ENCODE assay signal across 17 cellular contexts in the genomic region with DNA sequence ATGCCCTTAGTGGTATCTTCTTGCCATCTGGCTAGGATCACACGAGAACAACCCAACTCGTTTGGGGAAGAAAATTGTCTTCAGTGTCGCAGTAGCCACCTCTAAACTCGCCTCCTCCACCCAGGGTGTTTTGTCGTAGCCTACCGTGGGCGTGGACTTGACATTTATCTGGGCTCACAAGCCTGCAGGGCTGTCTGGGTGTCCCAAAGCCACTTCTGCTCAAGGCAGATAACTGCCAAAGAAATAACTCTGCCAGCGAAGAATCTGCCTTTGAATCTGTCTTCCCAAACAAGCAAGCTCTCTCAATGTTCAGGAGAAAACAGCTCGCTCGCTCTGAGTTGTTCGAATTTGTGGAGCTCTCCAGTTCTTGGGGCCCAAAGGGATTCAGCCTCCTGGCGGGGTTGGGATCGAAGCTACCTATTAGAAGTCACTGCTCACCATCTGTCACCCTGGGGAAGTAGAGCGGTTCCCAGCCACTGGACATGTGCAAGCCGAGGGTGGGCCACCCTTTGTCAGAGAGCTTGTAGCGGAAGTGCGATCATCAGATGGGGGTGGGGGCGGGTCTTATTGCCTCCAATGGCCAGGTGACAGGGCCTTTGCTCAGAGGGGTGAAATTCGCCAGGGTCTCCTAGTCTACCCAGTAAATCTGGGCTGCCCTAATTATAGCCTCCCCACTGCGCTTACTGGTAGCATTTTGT. TPM values are rescaled to one million over a fixed set of nuclear protein-coding genes. Genes with fewer than 3 reads are reported as not detected.
A peak's percentile ranks its signal among the peaks of the same experiment; 100 is the strongest.
DNase-seq lines count a peak whose midpoint lies in the region; ATAC-seq and TF ChIP-seq lines count a peak whose summit lies in the region.
"Had no signal": no experiment of that assay in that cellular context is flagged by ENCODE, and none has a peak within 500 bp of the region (broad histone marks: within the 10 kb centered on the region; RNA-seq: fewer than 3 reads in every experiment).

No MANE protein-coding gene starts in this region.

- no peak for ATAC-seq in psoas muscle
- ATAC-seq: CD8-positive, alpha-beta T cell; mucosa of descending colon had no signal

- 70 to 77% (median 71%) methylated on average over 20 of the region's 20 CpGs for WGBS in psoas muscle, 3 donors

- TF ChIP-seq CTCF in dorsolateral prefrontal cortex (IDR thresholded peaks at IDR 0.05 in 54 of 56, conservative IDR thresholded peaks at IDR 0.05 in 2 of 56; ENCODE audit: low read depth in 1 of 56, partially characterized antibody in 56 of 56) (no peak), psoas muscle (IDR thresholded peaks at IDR 0.05) (no peak)

- H3K36me3 ChIP-seq in psoas muscle (ENCODE audit: insufficient read depth in 1 of 2, low read depth in 1 of 2), result no peaks in the 10 kb centered on the region
- H3K36me3 ChIP-seq: breast epithelium, ovary, SJSA1, transverse colon had no signal

- intact Hi-C loops in dorsolateral prefrontal cortex (cut with DNase I), result no loop called here
- intact Hi-C loops in psoas muscle (cut with DNase I), result loop anchor here (5.0 kb wide), 1 partner anchor 37 kb away; no protein-coding TSS in a partner anchor

- H3K27me3 ChIP-seq in dorsolateral prefrontal cortex (no peaks in the 10 kb centered on the region), psoas muscle (ENCODE audit: insufficient read depth in 3 of 3, low read length in 2 of 3) (no peaks in the 10 kb centered on the region)
- H3K27me3 ChIP-seq: breast epithelium, ovary, SJSA1, transverse colon had no signal

- H3K27ac ChIP-seq in dorsolateral prefrontal cortex, result peak overlapping the region in 56 of 59 donors; percentile 3 to 96 (median 68)
- H3K27ac ChIP-seq in psoas muscle, result no peak overlapping the region
- H3K27ac ChIP-seq: 22Rv1, breast epithelium, ovary, transverse colon had no signal

- H3K4me3 ChIP-seq in dorsolateral prefrontal cortex, result peak overlapping the region in 13 of 59 donors; percentile 5 to 40 (median 16)
- H3K4me3 ChIP-seq in psoas muscle, result no peak overlapping the region
- H3K4me3 ChIP-seq: breast epithelium, mucosa of descending colon, ovary, SJSA1, transverse colon had no signal

- DNase-seq in DMS 273 (lab: John Stamatoyannopoulos, UW; ENCODE audit: unreplicated experiment) (peak; percentile 39), DMS 273 treated with DMSO at 0.1 percent for 48 hours (lab: John Stamatoyannopoulos, UW) (no peak), NCI-H524 treated with DMSO at 0.1 percent for 48 hours (lab: John Stamatoyannopoulos, UW) (peak; percentile 65), dorsolateral prefrontal cortex (no peak), retina (peak; percentile 62), NCI-H1092 (lab: John Stamatoyannopoulos, UW) (no peak), psoas muscle (no peak)
- no peak for DNase-seq in activated T-cell treated with anti-CD3 and anti-CD28 coated beads, Interleukin-2, amount 50 U/mL, for 1 hour
- DNase-seq: activated naive CD4-positive, alpha-beta T cell treated with anti-CD3 and anti-CD28 coated beads, Interleukin-2, amount 50 U/mL, for 16 hours; CD8-positive, alpha-beta T cell; mucosa of descending colon; ovary; transverse colon had no signal

- no peaks in the 10 kb centered on the region for H3K9me3 ChIP-seq in psoas muscle
- H3K9me3 ChIP-seq: breast epithelium, mucosa of descending colon, ovary, SJSA1, transverse colon had no signal

- peaks cover 12% of the 10 kb centered on the region for H3K4me1 ChIP-seq in psoas muscle

RNA-seq across cellular contexts. Expression of a gene that starts 14.8 kb away (rescaled TPM):
- total RNA-seq in dorsolateral prefrontal cortex (10 to 100 TPM in 38 of 120 experiments, 1 to 10 TPM in 82; 5.0 to 12.2 (median 9.0) TPM), psoas muscle (10 to 100 TPM in 3 of 4 donors, 1 to 10 TPM in 1; 9.3 to 15.0 (median 14.2) TPM)
- 10 to 100 TPM in 1 of 3 donors, 1 to 10 TPM in 2; 7.6 to 13.8 (median 9.7) TPM for polyA plus RNA-seq in psoas muscle

RNA-seq across cellular contexts. Expression of a gene that starts 21.1 kb away (rescaled TPM):
- total RNA-seq in dorsolateral prefrontal cortex (100 to 1,000 TPM in 7 of 120 experiments, 10 to 100 TPM in 113; 52.0 to 117 (median 80.0) TPM), psoas muscle (10 to 100 TPM; 30.0 to 39.1 (median 32.4) TPM)
- 10 to 100 TPM; 40.5 to 79.0 (median 48.5) TPM for polyA plus RNA-seq in psoas muscle

RNA-seq across cellular contexts. Expression of a gene that starts 37.1 kb away (rescaled TPM):
- 10 to 100 TPM in 1 of 120 experiments, 1 to 10 TPM in 41, under 1 TPM in 16, not detected in 62; 0.37 to 12.9 (median 1.8) TPM for total RNA-seq in dorsolateral prefrontal cortex
- total RNA-seq in psoas muscle, result 1 to 10 TPM in 1 of 4 donors, under 1 TPM in 2, not detected in 1; 0.34 to 1.5 (median 0.68) TPM
- under 1 TPM; 0.34 to 0.36 (median 0.35) TPM for polyA plus RNA-seq in psoas muscle
- total RNA-seq: G401, SJSA1 had no signal

RNA-seq across cellular contexts. Expression of a gene that starts 51.8 kb away (rescaled TPM):
- total RNA-seq in dorsolateral prefrontal cortex, result 10 to 100 TPM; 46.1 to 81.3 (median 61.4) TPM
- 10 to 100 TPM; 50.9 to 79.8 (median 56.8) TPM for total RNA-seq in psoas muscle
- polyA plus RNA-seq in psoas muscle, result 10 to 100 TPM in 2 of 3 donors, 1 to 10 TPM in 1; 8.7 to 53.3 (median 20.8) TPM

Comparison
In these comparisons a context has a peak if more than half of its experiments do, and no peak if none do; other contexts are left out.
1. DNase-seq: peak in DMS 273 (single experiment), NCI-H524 treated with DMSO at 0.1 percent for 48 hours (single experiment) and retina (single experiment); none in DMS 273 treated with DMSO at 0.1 percent for 48 hours (single experiment), dorsolateral prefrontal cortex (0 of 10), NCI-H1092 (single experiment), psoas muscle (0 of 2) and activated T-cell treated with anti-CD3 and anti-CD28 coated beads, Interleukin-2, amount 50 U/mL, for 1 hour (single experiment).
2. intact Hi-C loops: an anchor here in psoas muscle (5.0 kb wide); none called in dorsolateral prefrontal cortex.